24 cellular contexts compared by ENCODE assay signal in genomic region chrX:133188631-133189030, GRCh38. TPM values are rescaled to one million over a fixed set of nuclear protein-coding genes. Genes with fewer than 3 reads are reported as not detected.
"Had no signal": no experiment of that assay in that cellular context is flagged by ENCODE, and none has a peak within 500 bp of the region (broad histone marks: within the 10 kb centered on the region; RNA-seq: fewer than 3 reads in every experiment).

No MANE protein-coding gene starts in this region.

- H3K9me3 ChIP-seq: MG63, SJCRH30 had no signal

- FAIRE-seq: HepG2 had no signal

- H3K4me1 ChIP-seq: SJCRH30 had no signal

- H3K4me3 ChIP-seq: MG63, SJCRH30, SK-N-MC had no signal

- H3K27ac ChIP-seq: SJCRH30, SK-N-MC had no signal

- H3K27me3 ChIP-seq: MG63, SJCRH30 had no signal

- H3K36me3 ChIP-seq: MG63, SJCRH30 had no signal

- DNase-seq: IMR-90, Karpas-422, KG1, MG63, NCI-H1048, NCI-H1105, NCI-H1417, NCI-H1436 treated with DMSO at 0.1 percent for 48 hours, NCI-H1694, NCI-H187 treated with DMSO at 0.1 percent for 48 hours, NCI-H2029 treated with DMSO at 0.1 percent for 48 hours, NCI-H2171 treated with DMSO at 0.1 percent for 48 hours, NCI-H345, NCI-H446 treated with DMSO at 0.1 percent for 48 hours, NCI-H510A treated with DMSO at 0.1 percent for 48 hours, NCI-H774, PC-3, SHP77 treated with DMSO at 0.1 percent for 48 hours, SJCRH30 had no signal

RNA-seq across cellular contexts. Expression of gene TFDP3, which starts 29.5 kb away (rescaled TPM):
- total RNA-seq: HepG2, HT1080, IMR-90, PC-3, Right ventricle myocardium inferior, RPMI7951, SJCRH30 had no signal
- polyA plus RNA-seq: HepG2, IMR-90 had no signal
